16 cellular contexts compared by ENCODE assay signal in the genomic region with DNA sequence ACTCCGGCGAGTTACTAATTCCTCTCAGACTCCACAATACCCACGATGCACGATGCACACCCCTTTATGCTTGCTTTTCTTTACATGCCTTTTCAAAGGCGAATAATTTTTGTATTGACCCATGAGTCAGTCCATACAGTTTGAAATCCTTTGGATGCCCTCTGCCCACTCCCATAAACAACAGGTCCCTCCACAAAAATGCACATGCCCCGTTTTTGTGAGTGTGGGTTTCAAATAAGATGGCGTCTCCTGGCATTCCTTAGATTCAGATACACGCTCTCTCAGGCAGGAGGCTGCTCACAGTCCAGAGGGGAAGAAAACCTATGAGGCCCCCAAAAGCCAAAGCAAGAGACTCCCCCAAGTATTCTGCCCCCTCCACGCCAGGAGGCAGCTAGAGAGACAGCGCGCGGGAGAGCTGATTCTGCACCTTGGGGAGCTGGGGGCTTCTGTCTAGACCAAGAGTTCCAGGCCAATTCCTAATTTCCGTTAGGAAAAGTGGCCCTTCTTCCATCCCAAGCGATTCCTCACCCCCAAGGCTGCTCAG. TPM values are rescaled to one million over a fixed set of nuclear protein-coding genes. Genes with fewer than 3 reads are reported as not detected.
DNase-seq lines count a peak whose midpoint lies in the region; ATAC-seq, FAIRE-seq and TF ChIP-seq lines count a peak whose summit lies in the region.
"Had no signal": no experiment of that assay in that cellular context is flagged by ENCODE, and none has a peak within 500 bp of the region (broad histone marks: within the 10 kb centered on the region; RNA-seq: fewer than 3 reads in every experiment).

No MANE protein-coding gene starts in this region.

- no peak for TF ChIP-seq RAD21 in HepG2 (CRISPR knock-in tag; IDR thresholded peaks at IDR 0.05)

- H2AFZ ChIP-seq in HepG2 (ENCODE audit: low read length) = no peak overlapping the region
- peak overlapping the region; percentile 6 for H2AFZ ChIP-seq in mesenchymal stem cell (ENCODE audit: low read depth, low read length)

- no peak overlapping the region for H2BK15ac ChIP-seq in mesenchymal stem cell (ENCODE audit: low read depth, poor library complexity, severe bottlenecking)

- H3K36me3 ChIP-seq in HepG2 (replicated peaks in 1 of 2; ENCODE audit: control insufficient read depth in 1 of 2, insufficient read depth in 2 of 2, low read length in 2 of 2) (no peaks in the 10 kb centered on the region), right lobe of liver (no peaks in the 10 kb centered on the region), mesenchymal stem cell (ENCODE audit: control insufficient read depth in 1 of 2, insufficient read depth in 2 of 2, low read depth in 1 of 2, low read length in 2 of 2) (no peaks in the 10 kb centered on the region)
- H3K36me3 ChIP-seq: BLaER1, HAP-1, left lung, tibial artery had no signal

- WGBS in HepG2 (ENCODE audit: low lambda C conversion rate) = 31% methylated on average over 13 of the region's 14 CpGs
- 30% methylated on average over 8 of the region's 14 CpGs for WGBS in right lobe of liver (ENCODE audit: insufficient coverage, low coverage, low lambda C conversion rate, missing lambda C conversion rate)
- WGBS in mesenchymal stem cell = 10% methylated on average over 14 of the region's 14 CpGs

- H3K4me1 ChIP-seq in HepG2 (ENCODE audit: insufficient read depth, low read length) = no peaks in the 10 kb centered on the region
- H3K4me1 ChIP-seq in right lobe of liver = no peaks in the 10 kb centered on the region
- H3K4me1 ChIP-seq in mesenchymal stem cell (ENCODE audit: control insufficient read depth, insufficient read depth, low read depth, low read length) = peaks cover 18% of the 10 kb centered on the region
- H3K4me1 ChIP-seq: foreskin keratinocyte had no signal

- H3K27ac ChIP-seq in HepG2 (ENCODE audit: extremely low read length, insufficient read depth, low read length) (no peak overlapping the region), right lobe of liver (no peak overlapping the region), mesenchymal stem cell (ENCODE audit: low read length, poor library complexity, severe bottlenecking) (no peak overlapping the region), dorsolateral prefrontal cortex (no peak overlapping the region)
- H3K27ac ChIP-seq: BLaER1, foreskin keratinocyte, left lung, tibial artery had no signal

- BruUV-seq in HepG2 (replicated peaks; lab: Mats Ljungman, UMichigan) = no TSS peak

- peak overlapping the region; percentile 9 for H3K4me3 Mint-ChIP-seq in activated CD4-positive, alpha-beta memory T cell treated with anti-CD3 and anti-CD28 coated beads for 36 hours

- in situ Hi-C loops in HepG2 (cut with HindIII; ENCODE audit: extremely low pct_ligation_motif_present, low pct_unique_long_range_greater_than_20kb) = no loop called here

- no peak overlapping the region for H2BK5ac ChIP-seq in mesenchymal stem cell (ENCODE audit: low read depth, low read length, poor library complexity, severe bottlenecking)

- H3K27ac Mint-ChIP-seq in activated CD4-positive, alpha-beta memory T cell treated with anti-CD3 and anti-CD28 coated beads for 36 hours = no peak overlapping the region

- no peaks in the 10 kb centered on the region for H3K9me3 Mint-ChIP-seq in activated CD4-positive, alpha-beta memory T cell treated with anti-CD3 and anti-CD28 coated beads for 36 hours

- H3K27me3 Mint-ChIP-seq in activated CD4-positive, alpha-beta memory T cell treated with anti-CD3 and anti-CD28 coated beads for 36 hours = peaks cover 69% of the 10 kb centered on the region

- CTCF ChIA-PET in HepG2 (lab: Yijun Ruan, JAX; ENCODE audit: low intra/inter-chr PET ratio, low total read pairs) = no interaction called here
- CTCF ChIA-PET in activated CD4-positive, alpha-beta memory T cell treated with anti-CD3 and anti-CD28 coated beads for 36 hours (lab: Charles Lee) = interaction anchor here (1.1 kb wide), 1 partner anchor 9 kb away, joined by 4 read pairs; no protein-coding TSS in a partner anchor

- POLR2A ChIA-PET in HepG2 (lab: Yijun Ruan, JAX) = no interaction called here
- POLR2A ChIA-PET in activated CD4-positive, alpha-beta memory T cell treated with anti-CD3 and anti-CD28 coated beads for 36 hours (lab: Charles Lee) = no interaction called here

- H4K8ac ChIP-seq in mesenchymal stem cell (ENCODE audit: low read length) = peak overlapping the region; percentile 91

- peak overlapping the region; percentile 79 to 97 for H3K18ac ChIP-seq in mesenchymal stem cell (ENCODE audit: low read depth in 1 of 2, low read length in 2 of 2)

- peak overlapping the region in 1 of 2 experiments; percentile 87 for H3K14ac ChIP-seq in mesenchymal stem cell (ENCODE audit: low read length in 2 of 2)

- peak overlapping the region; percentile 8 to 78 for H3K4ac ChIP-seq in mesenchymal stem cell (ENCODE audit: low read depth in 1 of 2, low read length in 2 of 2)

- no peak overlapping the region for H3K23ac ChIP-seq in mesenchymal stem cell (ENCODE audit: low read length in 2 of 2)

- no peak overlapping the region for H2AK5ac ChIP-seq in mesenchymal stem cell (ENCODE audit: low read length, severe bottlenecking)

- no peak for FAIRE-seq in HepG2 (lab: Jason Lieb, UNC)

- TF ChIP-seq EP300 in HepG2 (IDR thresholded peaks at IDR 0.05; ENCODE audit: low read depth in 2 of 2, low read length in 2 of 2) (no peak), HepG2 (CRISPR knock-in tag; IDR thresholded peaks at IDR 0.05; ENCODE audit: borderline replicate concordance) (no peak)

- H2BK12ac ChIP-seq in mesenchymal stem cell (ENCODE audit: low read length in 2 of 2) = no peak overlapping the region

- H3K4me2 ChIP-seq in HepG2 (ENCODE audit: low read depth, low read length) (no peak overlapping the region), mesenchymal stem cell (ENCODE audit: low read length, poor library complexity, severe bottlenecking) (no peak overlapping the region)

- H3K4me3 ChIP-seq in HepG2 (replicated peaks in 1 of 3; ENCODE audit: insufficient read depth in 1 of 3, low read depth in 2 of 3, low read length in 3 of 3) (no peak overlapping the region), right lobe of liver (no peak overlapping the region), mesenchymal stem cell (ENCODE audit: insufficient read depth in 1 of 2, low read depth in 1 of 2, low read length in 2 of 2) (no peak overlapping the region), dorsolateral prefrontal cortex (no peak overlapping the region)
- H3K4me3 ChIP-seq: HAP-1, tibial artery had no signal

- H3K79me1 ChIP-seq in mesenchymal stem cell (replicated peaks; ENCODE audit: low read length, poor library complexity, severe bottlenecking) = no peaks in the 10 kb centered on the region

- H3K9ac ChIP-seq in HepG2 (ENCODE audit: insufficient read depth, low read depth, low read length) (no peak overlapping the region), mesenchymal stem cell (ENCODE audit: low read length) (no peak overlapping the region)
- H3K9ac ChIP-seq: BLaER1 had no signal

- intact Hi-C loops in HepG2 (cut with micrococcal nuclease; ENCODE audit: unreplicated experiment) = no loop called here
- intact Hi-C loops in right lobe of liver (cut with DNase I) = no loop called here
- intact Hi-C loops in activated CD4-positive, alpha-beta memory T cell treated with anti-CD3 and anti-CD28 coated beads for 36 hours (cut with micrococcal nuclease) = no loop called here
- intact Hi-C loops in dorsolateral prefrontal cortex (cut with DNase I) = no loop called here

- H4K91ac ChIP-seq in mesenchymal stem cell (ENCODE audit: low read length) = peak overlapping the region; percentile 95

- no peak for TF ChIP-seq CTCF in HepG2 (CRISPR knock-in tag; IDR thresholded peaks at IDR 0.05)
- TF ChIP-seq CTCF in right lobe of liver (IDR thresholded peaks at IDR 0.05) = no peak
- no peak for TF ChIP-seq CTCF in dorsolateral prefrontal cortex (IDR thresholded peaks at IDR 0.05 in 54 of 56, conservative IDR thresholded peaks at IDR 0.05 in 2 of 56; ENCODE audit: low read depth in 1 of 56, partially characterized antibody in 56 of 56)

- no peaks in the 10 kb centered on the region; the same call in 1 of the 2 replicates for H4K20me1 ChIP-seq in HepG2 (ENCODE audit: insufficient read depth, low read length)

- H3K4me1 Mint-ChIP-seq in activated CD4-positive, alpha-beta memory T cell treated with anti-CD3 and anti-CD28 coated beads for 36 hours (ENCODE audit: low read depth) = peaks cover 17% of the 10 kb centered on the region

- peak overlapping the region; percentile 71 for H2BK120ac ChIP-seq in mesenchymal stem cell (ENCODE audit: low read depth, low read length)

- H3K27me3 ChIP-seq in HepG2 (ENCODE audit: control insufficient read depth in 1 of 2, insufficient read depth in 2 of 2, low read length in 2 of 2) = peaks cover 20 to 80% of the 10 kb centered on the region in 2 experiments
- H3K27me3 ChIP-seq in right lobe of liver = peaks cover 20 to 35% of the 10 kb centered on the region in 2 donors
- peaks cover 81 to 98% of the 10 kb centered on the region in 2 experiments for H3K27me3 ChIP-seq in mesenchymal stem cell (ENCODE audit: control insufficient read depth in 1 of 2, insufficient read depth in 1 of 2, low read length in 2 of 2)
- H3K27me3 ChIP-seq in dorsolateral prefrontal cortex = peaks cover 18 to 100% (median 98%) of the 10 kb centered on the region in 45 donors

- no peaks in the 10 kb centered on the region for H3K79me2 ChIP-seq in HepG2 (ENCODE audit: insufficient read depth, low read length)

- TF ChIP-seq POLR2A in HepG2 (IDR thresholded peaks at IDR 0.05; ENCODE audit: insufficient read depth in 1 of 2, low read depth in 2 of 2, low read length in 2 of 2) = no peak
- TF ChIP-seq POLR2A in right lobe of liver (IDR thresholded peaks at IDR 0.05) = no peak

- H3K9me3 ChIP-seq in HepG2 (ENCODE audit: low read length) (no peaks in the 10 kb centered on the region), right lobe of liver (no peaks in the 10 kb centered on the region), mesenchymal stem cell (ENCODE audit: control insufficient read depth, low read length) (no peaks in the 10 kb centered on the region)
- H3K9me3 ChIP-seq: HAP-1, left lung, tibial artery had no signal

- ATAC-seq in HepG2 (no peak), right lobe of liver (no peak), GM18909 (IDR thresholded peaks at IDR 0.05; ENCODE audit: poor library complexity, unreplicated experiment) (no peak), HG03159 (IDR thresholded peaks at IDR 0.05; ENCODE audit: unreplicated experiment) (no peak)
- ATAC-seq: foreskin keratinocyte, left lung, PC-3 had no signal

- no peaks in the 10 kb centered on the region for H3K36me3 Mint-ChIP-seq in activated CD4-positive, alpha-beta memory T cell treated with anti-CD3 and anti-CD28 coated beads for 36 hours

- DNase-seq in HepG2 (ENCODE audit: low spot score) (no peak), right lobe of liver (no peak), mesenchymal stem cell (no peak), nucleus accumbens (lab: John Stamatoyannopoulos, UW) (no peak), dorsolateral prefrontal cortex (no peak)
- no peak for DNase-seq in activated CD4-positive, alpha-beta memory T cell treated with anti-CD3 and anti-CD28 coated beads for 36 hours
- DNase-seq: foreskin keratinocyte, NCI-H2107, PC-3, tibial artery had no signal

RNA-seq across cellular contexts. Expression of a gene that starts 19.6 kb away (rescaled TPM):
- total RNA-seq in HepG2 (2016; rRNA removed; fragmentation: Illumina TruSeq; extraction: Trizol) (not detected in 2 replicates), right lobe of liver (not detected), dorsolateral prefrontal cortex (not detected)
- not detected in 2 replicates for total RNA-seq in HepG2 (2016; cell fraction: cytosol; rRNA removed; fragmentation: Illumina TruSeq; extraction: Trizol; ENCODE audit: low read depth)
- not detected in 2 replicates for total RNA-seq in HepG2 (2016; cell fraction: insoluble cytoplasmic fraction; rRNA removed; fragmentation: Illumina TruSeq; extraction: Trizol)
- total RNA-seq in HepG2 (2016; cell fraction: membrane; rRNA removed; fragmentation: Illumina TruSeq; extraction: Trizol) = not detected in 2 replicates
- not detected in 2 replicates for total RNA-seq in HepG2 (2016; cell fraction: nucleus; rRNA removed; fragmentation: Illumina TruSeq; extraction: Trizol)
- not detected in 2 replicates for polyA plus RNA-seq in HepG2 (2011; rRNA removed)
- polyA plus RNA-seq in HepG2 (2011; cell fraction: cytosol; rRNA removed) = 0.01 TPM in 1 of 2 replicates, not detected in the other
- not detected in 2 replicates for polyA plus RNA-seq in HepG2 (2011; cell fraction: nucleus; rRNA removed)
- not detected in 2 replicates for polyA plus RNA-seq in HepG2 (2012)
- polyA plus RNA-seq in HepG2 (2016; cell fraction: cytosol; fragmentation: Illumina TruSeq; extraction: Trizol; ENCODE audit: low read depth) = not detected in 2 replicates
- not detected in 2 replicates for polyA plus RNA-seq in HepG2 (2016; cell fraction: insoluble cytoplasmic fraction; fragmentation: Illumina TruSeq; extraction: Trizol; ENCODE audit: low read depth)
- polyA plus RNA-seq in HepG2 (2016; cell fraction: membrane; fragmentation: Illumina TruSeq; extraction: Trizol; ENCODE audit: low read depth) = not detected in 2 replicates
- polyA plus RNA-seq in HepG2 (2016; cell fraction: nucleus; fragmentation: Illumina TruSeq; extraction: Trizol; ENCODE audit: insufficient read depth, low read depth) = not detected in 2 replicates
- 0.06 and 0.49 TPM in 2 replicates for polyA minus RNA-seq in HepG2 (2011; rRNA and poly(A)+ RNA removed; ENCODE audit: low replicate concordance)
- not detected in 2 replicates for polyA minus RNA-seq in HepG2 (2011; cell fraction: cytosol; rRNA and poly(A)+ RNA removed)
- polyA minus RNA-seq in HepG2 (2011; cell fraction: nucleus; rRNA and poly(A)+ RNA removed) = not detected in 2 replicates
- 1 to 10 TPM; 1.4 to 1.5 TPM for total RNA-seq in activated CD4-positive, alpha-beta memory T cell treated with anti-CD3 and anti-CD28 coated beads for 36 hours
- 47.3 TPM for polyA plus RNA-seq in mesenchymal stem cell (2013, experiment 1 of 2)
- 47.4 TPM for polyA plus RNA-seq in mesenchymal stem cell (2013, experiment 2 of 2)
- total RNA-seq: foreskin keratinocyte, left lung, pulmonary artery endothelial cell had no signal
- polyA plus RNA-seq: foreskin keratinocyte had no signal

RNA-seq across cellular contexts. Expression of a gene that starts 30.6 kb away (rescaled TPM):
- not detected in 2 replicates for total RNA-seq in HepG2 (2016; rRNA removed; fragmentation: Illumina TruSeq; extraction: Trizol)
- total RNA-seq in HepG2 (2016; cell fraction: cytosol; rRNA removed; fragmentation: Illumina TruSeq; extraction: Trizol; ENCODE audit: low read depth) = not detected in 2 replicates
- total RNA-seq in HepG2 (2016; cell fraction: insoluble cytoplasmic fraction; rRNA removed; fragmentation: Illumina TruSeq; extraction: Trizol) = not detected in 2 replicates
- not detected in 2 replicates for total RNA-seq in HepG2 (2016; cell fraction: membrane; rRNA removed; fragmentation: Illumina TruSeq; extraction: Trizol)
- not detected in 2 replicates for total RNA-seq in HepG2 (2016; cell fraction: nucleus; rRNA removed; fragmentation: Illumina TruSeq; extraction: Trizol)
- not detected in 2 replicates for polyA plus RNA-seq in HepG2 (2011; rRNA removed)
- polyA plus RNA-seq in HepG2 (2011; cell fraction: cytosol; rRNA removed) = not detected in 2 replicates
- polyA plus RNA-seq in HepG2 (2011; cell fraction: nucleus; rRNA removed) = not detected in 2 replicates
- not detected in 2 replicates for polyA plus RNA-seq in HepG2 (2012)
- not detected in 2 replicates for polyA plus RNA-seq in HepG2 (2016; cell fraction: cytosol; fragmentation: Illumina TruSeq; extraction: Trizol; ENCODE audit: low read depth)
- polyA plus RNA-seq in HepG2 (2016; cell fraction: insoluble cytoplasmic fraction; fragmentation: Illumina TruSeq; extraction: Trizol; ENCODE audit: low read depth) = not detected in 2 replicates
- polyA plus RNA-seq in HepG2 (2016; cell fraction: membrane; fragmentation: Illumina TruSeq; extraction: Trizol; ENCODE audit: low read depth) = not detected in 2 replicates
- polyA plus RNA-seq in HepG2 (2016; cell fraction: nucleus; fragmentation: Illumina TruSeq; extraction: Trizol; ENCODE audit: insufficient read depth, low read depth) = not detected in 2 replicates
- 0.19 TPM in 1 of 2 replicates, not detected in the other for polyA minus RNA-seq in HepG2 (2011; rRNA and poly(A)+ RNA removed; ENCODE audit: low replicate concordance)
- not detected in 2 replicates for polyA minus RNA-seq in HepG2 (2011; cell fraction: cytosol; rRNA and poly(A)+ RNA removed)
- not detected in 2 replicates for polyA minus RNA-seq in HepG2 (2011; cell fraction: nucleus; rRNA and poly(A)+ RNA removed)
- not detected for total RNA-seq in right lobe of liver
- total RNA-seq in activated CD4-positive, alpha-beta memory T cell treated with anti-CD3 and anti-CD28 coated beads for 36 hours = not detected
- 53.4 TPM for polyA plus RNA-seq in mesenchymal stem cell (2013, experiment 1 of 2)
- polyA plus RNA-seq in mesenchymal stem cell (2013, experiment 2 of 2) = 50.0 TPM
- not detected for total RNA-seq in dorsolateral prefrontal cortex
- total RNA-seq: foreskin keratinocyte, PC-3, pulmonary artery endothelial cell had no signal
- polyA plus RNA-seq: foreskin keratinocyte had no signal

RNA-seq across cellular contexts. Expression of a gene that starts 34.9 kb away (rescaled TPM):
- not detected in 2 replicates for total RNA-seq in HepG2 (2016; rRNA removed; fragmentation: Illumina TruSeq; extraction: Trizol)
- not detected in 2 replicates for total RNA-seq in HepG2 (2016; cell fraction: cytosol; rRNA removed; fragmentation: Illumina TruSeq; extraction: Trizol; ENCODE audit: low read depth)
- total RNA-seq in HepG2 (2016; cell fraction: insoluble cytoplasmic fraction; rRNA removed; fragmentation: Illumina TruSeq; extraction: Trizol) = not detected in 2 replicates
- total RNA-seq in HepG2 (2016; cell fraction: membrane; rRNA removed; fragmentation: Illumina TruSeq; extraction: Trizol) = not detected in 2 replicates
- not detected in 2 replicates for total RNA-seq in HepG2 (2016; cell fraction: nucleus; rRNA removed; fragmentation: Illumina TruSeq; extraction: Trizol)
- polyA plus RNA-seq in HepG2 (2011; rRNA removed) = 0.04 and 0.08 TPM in 2 replicates
- polyA plus RNA-seq in HepG2 (2011; cell fraction: cytosol; rRNA removed) = not detected in 2 replicates
- not detected in 2 replicates for polyA plus RNA-seq in HepG2 (2011; cell fraction: nucleus; rRNA removed)
- polyA plus RNA-seq in HepG2 (2012) = not detected in 2 replicates
- not detected in 2 replicates for polyA plus RNA-seq in HepG2 (2016; cell fraction: cytosol; fragmentation: Illumina TruSeq; extraction: Trizol; ENCODE audit: low read depth)
- not detected in 2 replicates for polyA plus RNA-seq in HepG2 (2016; cell fraction: insoluble cytoplasmic fraction; fragmentation: Illumina TruSeq; extraction: Trizol; ENCODE audit: low read depth)
- polyA plus RNA-seq in HepG2 (2016; cell fraction: membrane; fragmentation: Illumina TruSeq; extraction: Trizol; ENCODE audit: low read depth) = not detected in 2 replicates
- not detected in 2 replicates for polyA plus RNA-seq in HepG2 (2016; cell fraction: nucleus; fragmentation: Illumina TruSeq; extraction: Trizol; ENCODE audit: insufficient read depth, low read depth)
- polyA minus RNA-seq in HepG2 (2011; rRNA and poly(A)+ RNA removed; ENCODE audit: low replicate concordance) = 8.9 TPM in 1 of 2 replicates, not detected in the other
- not detected in 2 replicates for polyA minus RNA-seq in HepG2 (2011; cell fraction: cytosol; rRNA and poly(A)+ RNA removed)
- polyA minus RNA-seq in HepG2 (2011; cell fraction: nucleus; rRNA and poly(A)+ RNA removed) = not detected in 2 replicates
- under 1 TPM in 4 of 6 experiments, not detected in 2; 0.16 to 0.79 (median 0.30) TPM for total RNA-seq in right lobe of liver
- total RNA-seq in activated CD4-positive, alpha-beta memory T cell treated with anti-CD3 and anti-CD28 coated beads for 36 hours = under 1 TPM; 0.36 to 0.44 TPM
- 108 TPM for polyA plus RNA-seq in mesenchymal stem cell (2013, experiment 1 of 2)
- polyA plus RNA-seq in mesenchymal stem cell (2013, experiment 2 of 2) = 115 TPM
- under 1 TPM in 7 of 120 experiments, not detected in 113; 0.37 to 0.69 (median 0.42) TPM for total RNA-seq in dorsolateral prefrontal cortex
- total RNA-seq: PC-3 had no signal

RNA-seq across cellular contexts. Expression of a gene that starts 40.9 kb away (rescaled TPM):
- not detected in 2 replicates for total RNA-seq in HepG2 (2016; rRNA removed; fragmentation: Illumina TruSeq; extraction: Trizol)
- total RNA-seq in HepG2 (2016; cell fraction: cytosol; rRNA removed; fragmentation: Illumina TruSeq; extraction: Trizol; ENCODE audit: low read depth) = not detected in 2 replicates
- total RNA-seq in HepG2 (2016; cell fraction: insoluble cytoplasmic fraction; rRNA removed; fragmentation: Illumina TruSeq; extraction: Trizol) = not detected in 2 replicates
- not detected in 2 replicates for total RNA-seq in HepG2 (2016; cell fraction: membrane; rRNA removed; fragmentation: Illumina TruSeq; extraction: Trizol)
- total RNA-seq in HepG2 (2016; cell fraction: nucleus; rRNA removed; fragmentation: Illumina TruSeq; extraction: Trizol) = not detected in 2 replicates
- polyA plus RNA-seq in HepG2 (2011; rRNA removed) = not detected in 2 replicates
- polyA plus RNA-seq in HepG2 (2011; cell fraction: cytosol; rRNA removed) = not detected in 2 replicates
- not detected in 2 replicates for polyA plus RNA-seq in HepG2 (2011; cell fraction: nucleus; rRNA removed)
- polyA plus RNA-seq in HepG2 (2012) = not detected in 2 replicates
- not detected in 2 replicates for polyA plus RNA-seq in HepG2 (2016; cell fraction: cytosol; fragmentation: Illumina TruSeq; extraction: Trizol; ENCODE audit: low read depth)
- not detected in 2 replicates for polyA plus RNA-seq in HepG2 (2016; cell fraction: insoluble cytoplasmic fraction; fragmentation: Illumina TruSeq; extraction: Trizol; ENCODE audit: low read depth)
- polyA plus RNA-seq in HepG2 (2016; cell fraction: membrane; fragmentation: Illumina TruSeq; extraction: Trizol; ENCODE audit: low read depth) = not detected in 2 replicates
- not detected in 2 replicates for polyA plus RNA-seq in HepG2 (2016; cell fraction: nucleus; fragmentation: Illumina TruSeq; extraction: Trizol; ENCODE audit: insufficient read depth, low read depth)
- 3.5 TPM in 1 of 2 replicates, not detected in the other for polyA minus RNA-seq in HepG2 (2011; rRNA and poly(A)+ RNA removed; ENCODE audit: low replicate concordance)
- polyA minus RNA-seq in HepG2 (2011; cell fraction: cytosol; rRNA and poly(A)+ RNA removed) = not detected in 2 replicates
- polyA minus RNA-seq in HepG2 (2011; cell fraction: nucleus; rRNA and poly(A)+ RNA removed) = not detected in 2 replicates
- total RNA-seq in right lobe of liver = under 1 TPM; 0.18 to 0.83 (median 0.56) TPM
- under 1 TPM; 0.21 to 0.22 TPM for total RNA-seq in activated CD4-positive, alpha-beta memory T cell treated with anti-CD3 and anti-CD28 coated beads for 36 hours
- polyA plus RNA-seq in mesenchymal stem cell (2013, experiment 1 of 2) = 37.1 TPM
- polyA plus RNA-seq in mesenchymal stem cell (2013, experiment 2 of 2) = 35.9 TPM
- under 1 TPM in 4 of 120 experiments, not detected in 116; 0.26 to 0.35 (median 0.29) TPM for total RNA-seq in dorsolateral prefrontal cortex
- total RNA-seq: foreskin keratinocyte had no signal
- polyA plus RNA-seq: foreskin keratinocyte had no signal

RNA-seq across cellular contexts. Expression of a gene that starts 52.1 kb away (rescaled TPM):
- total RNA-seq in HepG2 (2016; rRNA removed; fragmentation: Illumina TruSeq; extraction: Trizol) (not detected in 2 replicates), right lobe of liver (under 1 TPM in 5 of 6 experiments, not detected in 1; 0.11 to 0.29 (median 0.19) TPM), dorsolateral prefrontal cortex (under 1 TPM in 1 of 120 experiments, not detected in 119; 0.23 TPM)
- not detected in 2 replicates for total RNA-seq in HepG2 (2016; cell fraction: cytosol; rRNA removed; fragmentation: Illumina TruSeq; extraction: Trizol; ENCODE audit: low read depth)
- total RNA-seq in HepG2 (2016; cell fraction: insoluble cytoplasmic fraction; rRNA removed; fragmentation: Illumina TruSeq; extraction: Trizol) = not detected in 2 replicates
- not detected in 2 replicates for total RNA-seq in HepG2 (2016; cell fraction: membrane; rRNA removed; fragmentation: Illumina TruSeq; extraction: Trizol)
- not detected in 2 replicates for total RNA-seq in HepG2 (2016; cell fraction: nucleus; rRNA removed; fragmentation: Illumina TruSeq; extraction: Trizol)
- polyA plus RNA-seq in HepG2 (2011; rRNA removed) = not detected in 2 replicates
- polyA plus RNA-seq in HepG2 (2011; cell fraction: cytosol; rRNA removed) = not detected in 2 replicates
- polyA plus RNA-seq in HepG2 (2011; cell fraction: nucleus; rRNA removed) = not detected in 2 replicates
- not detected in 2 replicates for polyA plus RNA-seq in HepG2 (2012)
- polyA plus RNA-seq in HepG2 (2016; cell fraction: cytosol; fragmentation: Illumina TruSeq; extraction: Trizol; ENCODE audit: low read depth) = not detected in 2 replicates
- not detected in 2 replicates for polyA plus RNA-seq in HepG2 (2016; cell fraction: insoluble cytoplasmic fraction; fragmentation: Illumina TruSeq; extraction: Trizol; ENCODE audit: low read depth)
- not detected in 2 replicates for polyA plus RNA-seq in HepG2 (2016; cell fraction: membrane; fragmentation: Illumina TruSeq; extraction: Trizol; ENCODE audit: low read depth)
- not detected in 2 replicates for polyA plus RNA-seq in HepG2 (2016; cell fraction: nucleus; fragmentation: Illumina TruSeq; extraction: Trizol; ENCODE audit: insufficient read depth, low read depth)
- 0.49 TPM in 1 of 2 replicates, not detected in the other for polyA minus RNA-seq in HepG2 (2011; rRNA and poly(A)+ RNA removed; ENCODE audit: low replicate concordance)
- polyA minus RNA-seq in HepG2 (2011; cell fraction: cytosol; rRNA and poly(A)+ RNA removed) = not detected in 2 replicates
- not detected in 2 replicates for polyA minus RNA-seq in HepG2 (2011; cell fraction: nucleus; rRNA and poly(A)+ RNA removed)
- total RNA-seq in activated CD4-positive, alpha-beta memory T cell treated with anti-CD3 and anti-CD28 coated beads for 36 hours = not detected
- polyA plus RNA-seq in mesenchymal stem cell (2013, experiment 1 of 2) = 15.0 TPM
- 14.1 TPM for polyA plus RNA-seq in mesenchymal stem cell (2013, experiment 2 of 2)
- total RNA-seq: foreskin keratinocyte had no signal
- polyA plus RNA-seq: foreskin keratinocyte had no signal
